ENCODE assay signal across 39 cellular contexts in genomic region chr2:151278487-151278886, GRCh38.
"Had no signal": no experiment of that assay in that cellular context is flagged by ENCODE, and none has a peak within 500 bp of the region (broad histone marks: within the 10 kb centered on the region; RNA-seq: fewer than 3 reads in every experiment).

No MANE protein-coding gene starts in this region.

- H3K4me3 Mint-ChIP-seq: activated CD4-positive, alpha-beta memory T cell treated with anti-CD3 and anti-CD28 coated beads, Interleukin-2, amount 10 ng/mL, durations not matched to agents 7 days and 5 days; activated CD4-positive, alpha-beta T cell treated with anti-CD3 and anti-CD28 coated beads for 36 hours; activated CD4-positive, alpha-beta T cell treated with anti-CD3 and anti-CD28 coated beads, Interleukin-2, amount 10 ng/mL, durations not matched to agents 7 days and 5 days; activated CD8-positive, alpha-beta memory T cell treated with anti-CD3 and anti-CD28 coated beads, Interleukin-2, amount 10 ng/mL, durations not matched to agents 7 days and 5 days; activated CD8-positive, alpha-beta T cell treated with anti-CD3 and anti-CD28 coated beads, Interleukin-2, amount 10 ng/mL, durations not matched to agents 7 days and 5 days; activated naive CD4-positive, alpha-beta T cell treated with anti-CD3 and anti-CD28 coated beads, Interleukin-2, amount 10 ng/mL, durations not matched to agents 7 days and 5 days; activated naive CD4-positive, alpha-beta T cell treated with anti-CD3 and anti-CD28 coated beads, Interleukin-2, amount 50 U/mL, for 24 hours; activated naive CD8-positive, alpha-beta T cell; activated naive CD8-positive, alpha-beta T cell treated with anti-CD3 and anti-CD28 coated beads, Interleukin-2, amount 10 ng/mL, durations not matched to agents 7 days and 5 days; activated naive CD8-positive, alpha-beta T cell treated with anti-CD3 and anti-CD28 coated beads, Interleukin-2, amount 50 U/mL, for 24 hours; activated T-cell treated with anti-CD3 and anti-CD28 coated beads, Interleukin-2, amount 50 U/mL, for 24 hours; brain; central memory CD8-positive, alpha-beta T cell; T-helper 1 cell treated with Interleukin-12 subunit alpha and Interleukin-12 subunit beta and Interleukin-4 antibody, amounts not matched to agents 30 μg/mL and 1 μg/mL, for 36 hours; T-helper 2 cell treated with Interferon-gamma antibody and Interleukin-4, amounts not matched to agents 5 μg/mL and 100 μg/mL, for 36 hours; WTC11 had no signal

- H3K36me3 ChIP-seq: cardiac muscle cell, WERI-Rb-1 had no signal

- H3K4me3 ChIP-seq: ascending aorta, cardiac muscle cell had no signal

- FAIRE-seq: bronchial epithelial cell had no signal

- H3K4me1 ChIP-seq: ascending aorta had no signal

- H3K27me3 Mint-ChIP-seq: activated CD4-positive, alpha-beta memory T cell treated with anti-CD3 and anti-CD28 coated beads, Interleukin-2, amount 10 ng/mL, durations not matched to agents 7 days and 5 days; activated CD4-positive, alpha-beta T cell treated with anti-CD3 and anti-CD28 coated beads for 36 hours; activated CD4-positive, alpha-beta T cell treated with anti-CD3 and anti-CD28 coated beads, Interleukin-2, amount 10 ng/mL, durations not matched to agents 7 days and 5 days; activated CD8-positive, alpha-beta memory T cell treated with anti-CD3 and anti-CD28 coated beads, Interleukin-2, amount 10 ng/mL, durations not matched to agents 7 days and 5 days; activated naive CD4-positive, alpha-beta T cell treated with anti-CD3 and anti-CD28 coated beads, Interleukin-2, amount 10 ng/mL, durations not matched to agents 7 days and 5 days; activated naive CD4-positive, alpha-beta T cell treated with anti-CD3 and anti-CD28 coated beads, Interleukin-2, amount 50 U/mL, for 24 hours; activated naive CD8-positive, alpha-beta T cell; activated naive CD8-positive, alpha-beta T cell treated with anti-CD3 and anti-CD28 coated beads, Interleukin-2, amount 10 ng/mL, durations not matched to agents 7 days and 5 days; activated naive CD8-positive, alpha-beta T cell treated with anti-CD3 and anti-CD28 coated beads, Interleukin-2, amount 50 U/mL, for 24 hours; activated T-cell treated with anti-CD3 and anti-CD28 coated beads, Interleukin-2, amount 50 U/mL, for 24 hours; central memory CD8-positive, alpha-beta T cell had no signal

- ATAC-seq: activated CD4-positive, alpha-beta T cell treated with anti-CD3 and anti-CD28 coated beads for 36 hours; activated CD4-positive, CD25-positive, alpha-beta regulatory T cell treated with anti-CD3 and anti-CD28 coated beads, Interleukin-2, amount 50 U/mL, for 24 hours; activated CD8-positive, alpha-beta memory T cell treated with anti-CD3 and anti-CD28 coated beads, Interleukin-2, amount 10 ng/mL, durations not matched to agents 7 days and 5 days; activated CD8-positive, alpha-beta T cell treated with anti-CD3 and anti-CD28 coated beads, Interleukin-2, amount 10 ng/mL, durations not matched to agents 7 days and 5 days; activated naive CD8-positive, alpha-beta T cell treated with anti-CD3 and anti-CD28 coated beads, Interleukin-2, amount 50 U/mL, for 24 hours; WTC11 had no signal

- DNase-seq: activated CD4-positive, alpha-beta memory T cell treated with anti-CD3 and anti-CD28 coated beads, Interleukin-2, amount 10 ng/mL, durations not matched to agents 7 days and 5 days; activated CD4-positive, alpha-beta T cell treated with anti-CD3 and anti-CD28 coated beads for 1 hour; activated CD4-positive, alpha-beta T cell treated with anti-CD3 and anti-CD28 coated beads for 36 hours; activated CD4-positive, alpha-beta T cell treated with anti-CD3 and anti-CD28 coated beads for 48 hours; activated CD4-positive, alpha-beta T cell treated with anti-CD3 and anti-CD28 coated beads, Interleukin-2, amount 10 ng/mL, durations not matched to agents 7 days and 5 days; activated CD4-positive, alpha-beta T cell treated with anti-CD3 and anti-CD28 coated beads, Interleukin-2, amount 50 U/mL, for 48 hours; activated CD4-positive, CD25-positive, alpha-beta regulatory T cell; activated CD8-positive, alpha-beta memory T cell treated with anti-CD3 and anti-CD28 coated beads for 24 hours; activated CD8-positive, alpha-beta memory T cell treated with anti-CD3 and anti-CD28 coated beads, Interleukin-2, amount 10 ng/mL, durations not matched to agents 7 days and 5 days; activated CD8-positive, alpha-beta memory T cell treated with anti-CD3 and anti-CD28 coated beads, Interleukin-2, amount 50 U/mL, for 48 hours; activated CD8-positive, alpha-beta T cell treated with anti-CD3 and anti-CD28 coated beads, Interleukin-2, amount 10 ng/mL, durations not matched to agents 7 days and 5 days; activated effector memory CD4-positive, alpha-beta T cell treated with Interleukin-2 at 50 U/mL for 16 hours; activated gamma-delta T cell; activated naive CD4-positive, alpha-beta T cell treated with anti-CD3 and anti-CD28 coated beads, Interleukin-2, amount 10 ng/mL, durations not matched to agents 7 days and 5 days; activated naive CD4-positive, alpha-beta T cell treated with Interleukin-2 at 50 U/mL for 16 hours; activated naive CD8-positive, alpha-beta T cell treated with anti-CD3 and anti-CD28 coated beads, Interleukin-2, amount 10 ng/mL, durations not matched to agents 7 days and 5 days; activated naive CD8-positive, alpha-beta T cell treated with anti-CD3 and anti-CD28 coated beads, Interleukin-2, amount 50 U/mL, for 24 hours; activated T-cell treated with anti-CD3 and anti-CD28 coated beads, Interleukin-2, amount 50 U/mL, for 24 hours; activated T-cell treated with anti-CD3 and anti-CD28 coated beads, Interleukin-2, amount 50 U/mL, for 48 hours; amygdala; anterior cingulate cortex; caudate nucleus; cerebellar nuclear complex; T-helper 1 cell; T-helper 2 cell; T-helper 9 cell; WERI-Rb-1 had no signal

- H3K27ac ChIP-seq: ascending aorta, cardiac muscle cell, WERI-Rb-1 had no signal

- H3K27me3 ChIP-seq: ascending aorta, cardiac muscle cell had no signal

- H3K9me3 ChIP-seq: ascending aorta had no signal

- H3K4me1 Mint-ChIP-seq: activated naive CD8-positive, alpha-beta T cell treated with anti-CD3 and anti-CD28 coated beads, Interleukin-2, amount 50 U/mL, for 24 hours; brain; central memory CD8-positive, alpha-beta T cell; WTC11 had no signal

- H3K9me3 Mint-ChIP-seq: activated CD4-positive, alpha-beta memory T cell treated with anti-CD3 and anti-CD28 coated beads, Interleukin-2, amount 10 ng/mL, durations not matched to agents 7 days and 5 days; activated CD4-positive, alpha-beta T cell treated with anti-CD3 and anti-CD28 coated beads, Interleukin-2, amount 10 ng/mL, durations not matched to agents 7 days and 5 days; activated naive CD4-positive, alpha-beta T cell treated with anti-CD3 and anti-CD28 coated beads, Interleukin-2, amount 10 ng/mL, durations not matched to agents 7 days and 5 days; activated naive CD4-positive, alpha-beta T cell treated with anti-CD3 and anti-CD28 coated beads, Interleukin-2, amount 50 U/mL, for 24 hours; activated naive CD8-positive, alpha-beta T cell treated with anti-CD3 and anti-CD28 coated beads, Interleukin-2, amount 10 ng/mL, durations not matched to agents 7 days and 5 days; activated naive CD8-positive, alpha-beta T cell treated with anti-CD3 and anti-CD28 coated beads, Interleukin-2, amount 50 U/mL, for 24 hours; activated T-cell treated with anti-CD3 and anti-CD28 coated beads, Interleukin-2, amount 50 U/mL, for 24 hours; activated T-helper 2 cell treated with anti-CD3 and anti-CD28 coated beads, Interferon-gamma antibody, Interleukin-2, Interleukin-4, amounts not matched to agents 10 μg/mL and 5 μg/mL and 100 μg/mL, durations not matched to agents 14 hours and 24 hours and 36 hours; brain; central memory CD8-positive, alpha-beta T cell; T-helper 1 cell treated with Interleukin-12 subunit alpha and Interleukin-12 subunit beta and Interleukin-4 antibody, amounts not matched to agents 30 μg/mL and 1 μg/mL, for 36 hours; T-helper 2 cell treated with Interferon-gamma antibody and Interleukin-4, amounts not matched to agents 5 μg/mL and 100 μg/mL, for 36 hours; WTC11 had no signal

- H3K36me3 Mint-ChIP-seq: brain, WTC11 had no signal

- H3K27ac Mint-ChIP-seq: activated CD4-positive, alpha-beta memory T cell treated with anti-CD3 and anti-CD28 coated beads, Interleukin-2, amount 10 ng/mL, durations not matched to agents 7 days and 5 days; activated CD4-positive, alpha-beta T cell treated with anti-CD3 and anti-CD28 coated beads for 36 hours; activated CD4-positive, alpha-beta T cell treated with anti-CD3 and anti-CD28 coated beads, Interleukin-2, amount 10 ng/mL, durations not matched to agents 7 days and 5 days; activated CD8-positive, alpha-beta memory T cell treated with anti-CD3 and anti-CD28 coated beads, Interleukin-2, amount 10 ng/mL, durations not matched to agents 7 days and 5 days; activated CD8-positive, alpha-beta T cell treated with anti-CD3 and anti-CD28 coated beads, Interleukin-2, amount 10 ng/mL, durations not matched to agents 7 days and 5 days; activated naive CD4-positive, alpha-beta T cell treated with anti-CD3 and anti-CD28 coated beads, Interleukin-2, amount 10 ng/mL, durations not matched to agents 7 days and 5 days; activated naive CD4-positive, alpha-beta T cell treated with anti-CD3 and anti-CD28 coated beads, Interleukin-2, amount 50 U/mL, for 24 hours; activated naive CD8-positive, alpha-beta T cell; activated naive CD8-positive, alpha-beta T cell treated with anti-CD3 and anti-CD28 coated beads, Interleukin-2, amount 10 ng/mL, durations not matched to agents 7 days and 5 days; activated naive CD8-positive, alpha-beta T cell treated with anti-CD3 and anti-CD28 coated beads, Interleukin-2, amount 50 U/mL, for 24 hours; activated T-cell treated with anti-CD3 and anti-CD28 coated beads, Interleukin-2, amount 50 U/mL, for 24 hours; activated T-helper 2 cell treated with anti-CD3 and anti-CD28 coated beads, Interferon-gamma antibody, Interleukin-2, Interleukin-4, amounts not matched to agents 10 μg/mL and 5 μg/mL and 100 μg/mL, durations not matched to agents 14 hours and 24 hours and 36 hours; brain; T-helper 1 cell treated with Interleukin-12 subunit alpha and Interleukin-12 subunit beta and Interleukin-4 antibody, amounts not matched to agents 30 μg/mL and 1 μg/mL, for 36 hours; T-helper 2 cell treated with Interferon-gamma antibody and Interleukin-4, amounts not matched to agents 5 μg/mL and 100 μg/mL, for 36 hours; WTC11 had no signal
